Comparison of ENCODE assay signal across 21 cellular contexts in the genomic region with DNA sequence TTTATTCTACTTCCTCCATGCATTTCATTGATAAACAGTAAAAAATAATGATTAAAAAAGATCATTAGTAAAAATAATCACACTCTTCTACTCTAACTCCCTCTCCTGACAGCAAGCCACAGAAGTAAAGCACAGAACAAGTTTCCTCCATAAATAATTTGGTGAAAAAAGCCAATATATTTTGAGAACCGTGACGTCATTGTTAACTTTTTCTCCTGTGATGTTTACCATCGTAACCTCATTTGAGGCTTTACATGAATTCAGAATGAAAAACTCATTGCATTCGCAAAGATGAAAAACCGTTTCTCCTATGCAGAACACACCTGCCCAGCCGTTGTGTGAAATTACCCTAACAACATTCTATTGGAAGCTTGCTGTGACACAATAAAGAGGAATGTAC.
"Had no signal": no experiment of that assay in that cellular context is flagged by ENCODE, and none has a peak within 500 bp of the region (broad histone marks: within the 10 kb centered on the region; RNA-seq: fewer than 3 reads in every experiment).

No MANE protein-coding gene starts in this region.

- H3K36me3 ChIP-seq: esophagus squamous epithelium, left ventricle myocardium inferior, lower lobe of right lung, neural progenitor cell, ovary, right atrium auricular region, stomach had no signal

- DNase-seq: dermis blood vessel endothelial cell; esophagus squamous epithelium; foreskin fibroblast; head of caudate nucleus; kidney; left cardiac atrium; left ventricle myocardium inferior; lower lobe of right lung; natural killer cell; nucleus accumbens; ovary; small intestine; stimulated activated CD4-positive, alpha-beta T cell treated with anti-CD3 and anti-CD28 coated beads, Interleukin-12 subunit alpha, Interleukin-12 subunit beta, amount 100 ng/mL, for 4 hours; stimulated activated naive CD4-positive, alpha-beta T cell; stomach; substantia nigra had no signal

- H3K27ac ChIP-seq: esophagus squamous epithelium, hepatocyte, left ventricle myocardium inferior, lower lobe of right lung, neural progenitor cell, ovary, right atrium auricular region, stomach had no signal

- H3K4me3 ChIP-seq: esophagus squamous epithelium, hepatocyte, left ventricle myocardium inferior, lower lobe of right lung, neural progenitor cell, ovary, right atrium auricular region, stomach had no signal

- H3K36me3 Mint-ChIP-seq: memory B cell, mesothelial cell of epicardium, natural killer cell, neural progenitor cell had no signal

- H2AFZ ChIP-seq: hepatocyte, neural progenitor cell had no signal

- H3K27me3 ChIP-seq: esophagus squamous epithelium, hepatocyte, neural progenitor cell, ovary, right atrium auricular region, stomach had no signal

- H3K4me3 Mint-ChIP-seq: memory B cell, mesothelial cell of epicardium, natural killer cell, neural progenitor cell had no signal

- H3K79me2 ChIP-seq: hepatocyte had no signal

- H3K9me3 Mint-ChIP-seq: memory B cell, natural killer cell, neural progenitor cell had no signal

- ATAC-seq: left cardiac atrium, lower lobe of right lung, natural killer cell had no signal

- H3K4me2 ChIP-seq: hepatocyte, neural progenitor cell had no signal

- H3K9me3 ChIP-seq: esophagus squamous epithelium, left ventricle myocardium inferior, lower lobe of right lung, ovary, right atrium auricular region, stomach had no signal

- H3K9ac ChIP-seq: neural progenitor cell had no signal

- H3K27ac Mint-ChIP-seq: memory B cell, mesothelial cell of epicardium, natural killer cell, neural progenitor cell had no signal

- H3K4me1 Mint-ChIP-seq: memory B cell, natural killer cell had no signal

- H3K4me1 ChIP-seq: esophagus squamous epithelium, left ventricle myocardium inferior, lower lobe of right lung, right atrium auricular region, stomach had no signal
